In genomic region chr1:204900721-204901120, GRCh38 we compare ENCODE assay signal across 26 cellular contexts. TPM values are rescaled to one million over a fixed set of nuclear protein-coding genes. Genes with fewer than 3 reads are reported as not detected.
DNase-seq lines count a peak whose midpoint lies in the region; ATAC-seq, FAIRE-seq and TF ChIP-seq lines count a peak whose summit lies in the region.
"Had no signal": no experiment of that assay in that cellular context is flagged by ENCODE, and none has a peak within 500 bp of the region (broad histone marks: within the 10 kb centered on the region; RNA-seq: fewer than 3 reads in every experiment).

No MANE protein-coding gene starts in this region.

- peaks cover 13% of the 10 kb centered on the region for H3K4me1 Mint-ChIP-seq in WTC11
- H3K4me1 Mint-ChIP-seq: CD14-positive monocyte; CD4-positive, alpha-beta memory T cell; CD4-positive, CD25-positive, alpha-beta regulatory T cell; CD8-positive, alpha-beta memory T cell had no signal

- TF ChIP-seq EP300 in K562 (IDR thresholded peaks at IDR 0.05; ENCODE audit: low read length): no peak
- TF ChIP-seq EP300 in esophagus muscularis mucosa (IDR thresholded peaks at IDR 0.05): no peak

- H3K36me3 Mint-ChIP-seq in WTC11: no peaks in the 10 kb centered on the region
- H3K36me3 Mint-ChIP-seq: CD14-positive monocyte; CD4-positive, alpha-beta memory T cell; CD4-positive, CD25-positive, alpha-beta regulatory T cell; CD8-positive, alpha-beta memory T cell had no signal

- H3K9ac ChIP-seq in K562 (ENCODE audit: insufficient read depth in 1 of 2, low read depth in 2 of 2, low read length in 2 of 2): no peak overlapping the region
- H3K9ac ChIP-seq: BLaER1 had no signal

- ATAC-seq in WTC11 (no peak), K562 (no peak), HG02852 (IDR thresholded peaks at IDR 0.05; ENCODE audit: unreplicated experiment) (no peak), GM19455 (IDR thresholded peaks at IDR 0.05; ENCODE audit: unreplicated experiment) (no peak)
- ATAC-seq: GM12878 had no signal

- TF ChIP-seq CTCF in WTC11 (IDR thresholded peaks at IDR 0.05): no peak
- TF ChIP-seq CTCF in K562 (IDR thresholded peaks at IDR 0.05 in 2 of 3, conservative IDR thresholded peaks at IDR 0.05 in 1 of 3; ENCODE audit: insufficient read depth in 2 of 3, low read depth in 1 of 3, low read length in 3 of 3): no peak
- no peak for TF ChIP-seq CTCF in esophagus muscularis mucosa (IDR thresholded peaks at IDR 0.05)

- H3K4me1 ChIP-seq in K562 (replicated peaks in 1 of 2; ENCODE audit: control insufficient read depth in 2 of 2, insufficient read depth in 2 of 2, low read length in 2 of 2) (no peaks in the 10 kb centered on the region), esophagus muscularis mucosa (peaks cover 0 to 48% (median 9%) of the 10 kb centered on the region in 4 donors)
- H3K4me1 ChIP-seq: BE2C had no signal

- no peaks in the 10 kb centered on the region for H3K27me3 Mint-ChIP-seq in WTC11 (ENCODE audit: low read depth)

- no peak for FAIRE-seq in K562 (lab: Jason Lieb, UNC)
- FAIRE-seq: A204.1, GM12878, GM12892, GM18507 had no signal

- H3K79me2 ChIP-seq in K562 (ENCODE audit: control insufficient read depth, insufficient read depth, low read length): no peaks in the 10 kb centered on the region

- intact Hi-C loops in K562 (cut with micrococcal nuclease) (no loop called here), esophagus muscularis mucosa (cut with DNase I) (no loop called here)

- CTCF ChIA-PET in WTC11 (lab: Charles Lee): interaction anchor here (0.8 kb wide), 3 partner anchors 19 to 66 kb away, joined by 3 read pairs; no protein-coding TSS in a partner anchor
- CTCF ChIA-PET in K562 (lab: Yijun Ruan, JAX; ENCODE audit: low intra/inter-chr PET ratio): no interaction called here

- no peak overlapping the region for H3K4me3 Mint-ChIP-seq in WTC11
- H3K4me3 Mint-ChIP-seq: CD14-positive monocyte; CD4-positive, alpha-beta memory T cell; CD4-positive, CD25-positive, alpha-beta regulatory T cell; CD8-positive, alpha-beta memory T cell had no signal

- no peak for TF ChIP-seq POLR2A in K562 (conservative IDR thresholded peaks at IDR 0.05)
- no peak for TF ChIP-seq POLR2A in esophagus muscularis mucosa (IDR thresholded peaks at IDR 0.05; ENCODE audit: low read depth)

- H3K4me3 ChIP-seq in K562 (no peak overlapping the region), esophagus muscularis mucosa (no peak overlapping the region)
- H3K4me3 ChIP-seq: BLaER1, GM12878 had no signal

- no peaks in the 10 kb centered on the region for H3K9me1 ChIP-seq in K562 (ENCODE audit: control insufficient read depth, insufficient read depth, low read length)

- H4K20me1 ChIP-seq in K562 (replicated peaks; ENCODE audit: control insufficient read depth, insufficient read depth, low read length): no peaks in the 10 kb centered on the region
- H4K20me1 ChIP-seq: BLaER1 had no signal

- WGBS in K562 (ENCODE audit: insufficient coverage, low coverage, missing lambda C conversion rate): 0% methylated on average over 2 of the region's 2 CpGs
- WGBS in esophagus muscularis mucosa: 73% methylated on average over 2 of the region's 2 CpGs

- H3K9me3 ChIP-seq in K562 (replicated peaks; ENCODE audit: control insufficient read depth, insufficient read depth, low read depth, low read length): no peaks in the 10 kb centered on the region
- H3K9me3 ChIP-seq in esophagus muscularis mucosa: no peaks in the 10 kb centered on the region
- H3K9me3 ChIP-seq: BE2C, BLaER1 had no signal

- no peaks in the 10 kb centered on the region for H3K36me3 ChIP-seq in K562 (ENCODE audit: control insufficient read depth, insufficient read depth, low read length)
- no peaks in the 10 kb centered on the region for H3K36me3 ChIP-seq in esophagus muscularis mucosa
- H3K36me3 ChIP-seq: BE2C, BLaER1 had no signal

- POLR2A ChIA-PET in WTC11 (lab: Charles Lee) (no interaction called here), K562 (lab: Yijun Ruan, JAX) (interaction anchor here (0.7 to 0.9 kb wide), 2 partner anchors 10 to 72 kb away, joined by 3 to 4 read pairs; no protein-coding TSS in a partner anchor)

- DNase-seq in WTC11 (ENCODE audit: low spot score) (no peak), K562 (ENCODE audit: extremely low read depth in 1 of 4, low spot score in 3 of 4) (no peak), esophagus muscularis mucosa (ENCODE audit: extremely low spot score) (peak; percentile 47), DMS53 treated with DMSO at 0.1 percent for 48 hours (lab: John Stamatoyannopoulos, UW; ENCODE audit: unreplicated experiment) (no peak)
- DNase-seq: 8988T; ACHN; BE2C; C1 segment of cervical spinal cord; CD4-positive, alpha-beta memory T cell; CD4-positive, CD25-positive, alpha-beta regulatory T cell; CD8-positive, alpha-beta memory T cell; COR-L47; DMS 273 treated with DMSO at 0.1 percent for 48 hours; DMS153; DND-41; EL; GDM1 had no signal

- peaks cover 35 to 45% of the 10 kb centered on the region in 2 experiments for H3K27me3 ChIP-seq in K562 (ENCODE audit: control insufficient read depth in 2 of 2, insufficient read depth in 2 of 2, low read length in 2 of 2)
- no peaks in the 10 kb centered on the region for H3K27me3 ChIP-seq in esophagus muscularis mucosa
- H3K27me3 ChIP-seq: BE2C, BLaER1 had no signal

- no peak overlapping the region for H3K27ac Mint-ChIP-seq in WTC11
- H3K27ac Mint-ChIP-seq: CD14-positive monocyte; CD4-positive, alpha-beta memory T cell; CD4-positive, CD25-positive, alpha-beta regulatory T cell; CD8-positive, alpha-beta memory T cell had no signal

- no peaks in the 10 kb centered on the region for H3K9me3 Mint-ChIP-seq in WTC11
- H3K9me3 Mint-ChIP-seq: CD8-positive, alpha-beta memory T cell had no signal

- in situ Hi-C loops in K562 (cut with MboI): no loop called here

- no peak overlapping the region for H3K27ac ChIP-seq in K562 (ENCODE audit: extremely low read depth, low read depth, low read length)
- peak overlapping the region in 1 of 4 donors; percentile 30 for H3K27ac ChIP-seq in esophagus muscularis mucosa (replicated peaks in 1 of 4)
- H3K27ac ChIP-seq: BLaER1 had no signal

- BruUV-seq in K562 (replicated peaks; lab: Mats Ljungman, UMichigan): no TSS peak

- TF ChIP-seq RAD21 in K562 (CRISPR knock-in tag; conservative IDR thresholded peaks at IDR 0.05 in 1 of 2, IDR thresholded peaks at IDR 0.05 in 1 of 2): no peak

- H3K4me2 ChIP-seq in K562 (ENCODE audit: insufficient read depth, low read length): no peak overlapping the region
- H3K4me2 ChIP-seq: BLaER1 had no signal

- H2AFZ ChIP-seq in K562 (ENCODE audit: low read depth, low read length): no peak overlapping the region

TF ChIP-seq in WTC11, 78 proteins besides CTCF, POLR2A, EP300 and RAD21:
- TF ChIP-seq ZNF121 (CRISPR knock-in tag; IDR thresholded peaks at IDR 0.05) (peak; percentile 5; the same call in 1 of the 2 replicates), ZNF138 (CRISPR knock-in tag; conservative IDR thresholded peaks at IDR 0.05) (no peak)

TF ChIP-seq in K562, 482 proteins besides CTCF, POLR2A, EP300 and RAD21:
- TF ChIP-seq CC2D1A (IDR thresholded peaks at IDR 0.05): no peak
- peak; percentile 85 for TF ChIP-seq ZNF121 (CRISPR knock-in tag; conservative IDR thresholded peaks at IDR 0.05)
TF ChIP-seq in K562: peak in this region for 1.

RNA-seq across cellular contexts. Expression of gene NFASC, which starts 30.1 kb away (rescaled TPM):
- 20.1 to 22.3 TPM (median 21.0 TPM) in 3 replicates for total RNA-seq in WTC11 (2021)
- total RNA-seq in K562 (2011; cell fraction: chromatin; rRNA removed; ENCODE audit: low replicate concordance): not detected in 2 replicates
- total RNA-seq in K562 (2011; cell fraction: nucleolus; rRNA removed): not detected in 2 replicates
- total RNA-seq in K562 (2011; cell fraction: nucleoplasm; rRNA removed): 0.92 TPM in 1 of 2 replicates, not detected in the other
- total RNA-seq in K562 (2014; rRNA removed): not detected in 2 replicates
- not detected in 2 replicates for total RNA-seq in K562 (2014; rRNA removed; fragmentation: Illumina TruSeq; extraction: Trizol)
- total RNA-seq in K562 (2015; rRNA removed; fragmentation: Illumina TruSeq; extraction: Trizol): not detected in 2 replicates
- total RNA-seq in K562 (2021): 0.04 and 0.16 TPM in 2 replicates
- 0.03 TPM in 1 of 2 replicates, not detected in the other for polyA plus RNA-seq in K562 (2011; rRNA removed)
- polyA plus RNA-seq in K562 (2011; cell fraction: cytosol; rRNA removed): not detected in 2 replicates
- 0.14 TPM in 1 of 2 replicates, not detected in the other for polyA plus RNA-seq in K562 (2011; cell fraction: nucleus; rRNA removed)
- 0.05 and 0.58 TPM in 2 replicates for polyA plus RNA-seq in K562 (2012)
- 0.06 TPM in 1 of 2 replicates, not detected in the other for polyA plus RNA-seq in K562 (2014; fragmentation: Illumina TruSeq; extraction: Trizol)
- not detected for polyA plus RNA-seq in K562 (2014; fragmentation: Nextera tagmentation; extraction: Ambion mirVana)
- polyA plus RNA-seq in K562 (2014; rRNA removed): not detected in 2 replicates
- not detected in 2 replicates for polyA minus RNA-seq in K562 (2011; rRNA and poly(A)+ RNA removed)
- polyA minus RNA-seq in K562 (2011; cell fraction: cytosol; rRNA and poly(A)+ RNA removed): not detected in 2 replicates
- not detected in 2 replicates for polyA minus RNA-seq in K562 (2011; cell fraction: nucleus; rRNA and poly(A)+ RNA removed)
- total RNA-seq in esophagus muscularis mucosa: 100 to 1,000 TPM in 1 of 4 donors, 10 to 100 TPM in 3; 31.1 to 122 (median 64.7) TPM
- total RNA-seq: CD4-positive, alpha-beta memory T cell; CD4-positive, CD25-positive, alpha-beta regulatory T cell; G401 had no signal
- polyA plus RNA-seq: CD14-positive monocyte; CD4-positive, alpha-beta memory T cell; CD4-positive, CD25-positive, alpha-beta regulatory T cell; CD8-positive, alpha-beta memory T cell had no signal

Comparison
In these comparisons a context has a peak if more than half of its experiments do, and no peak if none do; other contexts are left out.
1. RNA of gene NFASC, which starts 30.1 kb away (total RNA-seq): 31.1 to 122 TPM in esophagus muscularis mucosa and 20.1 to 22.3 TPM in WTC11; 0.04 to 0.92 TPM in K562; every median in the first group is over 10 times any median in the second.
2. Of the 49 proteins assayed by ChIP-seq in both K562 and WTC11: peak only in K562: none; only in WTC11: none; in both: ZNF121; in neither: 48.